In genomic region chr22:37832022-37832857, GRCh38 we compare ENCODE assay signal across 2 cellular contexts.
TF ChIP-seq lines count a peak whose summit lies in the region.

No MANE protein-coding gene starts in this region.

TF ChIP-seq in IMR-90, 13 proteins besides CTCF, POLR2A, EP300 and RAD21:
- TF ChIP-seq FOS (IDR thresholded peaks at IDR 0.05; ENCODE audit: low read depth, low read length), result no peak
- no peak for TF ChIP-seq CHD1 (IDR thresholded peaks at IDR 0.05; ENCODE audit: low read depth, low read length)
- no peak for TF ChIP-seq CEBPB (IDR thresholded peaks at IDR 0.05; ENCODE audit: low read depth, low read length)
- TF ChIP-seq NFE2L2 (IDR thresholded peaks at IDR 0.05; ENCODE audit: low read depth, low read length), result no peak

TF ChIP-seq in HepG2, 621 proteins besides CTCF, POLR2A, EP300 and RAD21 (continues in another document):
- TF ChIP-seq PAXIP1 (CRISPR knock-in tag; conservative IDR thresholded peaks at IDR 0.05) (peak; percentile 78), RBM22 (optimal IDR thresholded peaks at IDR 0.05; ENCODE audit: low read length) (no peak), ZNF567 (CRISPR knock-in tag; IDR thresholded peaks at IDR 0.05; ENCODE audit: borderline replicate concordance) (no peak), E2F1 (CRISPR knock-in tag; IDR thresholded peaks at IDR 0.05) (no peak), ZSCAN9 (CRISPR knock-in tag; IDR thresholded peaks at IDR 0.05; ENCODE audit: borderline replicate concordance) (no peak), ZNF781 (CRISPR knock-in tag; IDR thresholded peaks at IDR 0.05; ENCODE audit: borderline replicate concordance, not compliant biosample characterization) (no peak), ZNF839 (CRISPR knock-in tag; IDR thresholded peaks at IDR 0.05; ENCODE audit: borderline replicate concordance) (no peak), MAX (IDR thresholded peaks at IDR 0.05) (peak; percentile 32; the same call in 1 of the 2 replicates), MXI1 (IDR thresholded peaks at IDR 0.05; ENCODE audit: borderline replicate concordance, low read depth, low read length) (peak; percentile 9; the same call in 1 of the 3 replicates), FOXO1 (CRISPR knock-in tag; IDR thresholded peaks at IDR 0.05) (peak; percentile 29; the same call in 1 of the 2 replicates), SAFB2 (CRISPR knock-in tag; IDR thresholded peaks at IDR 0.05; ENCODE audit: borderline replicate concordance, low read depth) (no peak), DMAP1 (CRISPR knock-in tag; IDR thresholded peaks at IDR 0.05) (no peak), MBNL3 (CRISPR knock-in tag; conservative IDR thresholded peaks at IDR 0.05) (no peak), GABPB1 (CRISPR knock-in tag; IDR thresholded peaks at IDR 0.05) (no peak), MATR3 (CRISPR knock-in tag; IDR thresholded peaks at IDR 0.05) (no peak), RNF2 (conservative IDR thresholded peaks at IDR 0.05; ENCODE audit: low read depth) (no peak), ZMYM3 (CRISPR knock-in tag; IDR thresholded peaks at IDR 0.05) (peak; percentile 89), HDAC1 (CRISPR knock-in tag; IDR thresholded peaks at IDR 0.05) (no peak; the same call in 1 of the 2 replicates), MEIS2 (CRISPR knock-in tag; IDR thresholded peaks at IDR 0.05) (no peak), ZNF703 (CRISPR knock-in tag; IDR thresholded peaks at IDR 0.05; ENCODE audit: borderline replicate concordance) (no peak), ZNF674 (CRISPR knock-in tag; IDR thresholded peaks at IDR 0.05; ENCODE audit: low read depth) (no peak), ZNF556 (CRISPR knock-in tag; IDR thresholded peaks at IDR 0.05; ENCODE audit: borderline replicate concordance) (no peak), NR1H2 (CRISPR knock-in tag; IDR thresholded peaks at IDR 0.05; ENCODE audit: borderline replicate concordance, low read depth) (no peak), ZNF318 (CRISPR knock-in tag; IDR thresholded peaks at IDR 0.05) (no peak), YY1 (IDR thresholded peaks at IDR 0.05; ENCODE audit: insufficient read depth, insufficient replicate concordance, low read depth, low read length) (no peak), ZNF878 (CRISPR knock-in tag; IDR thresholded peaks at IDR 0.05) (no peak)
- TF ChIP-seq, protein P1, sequence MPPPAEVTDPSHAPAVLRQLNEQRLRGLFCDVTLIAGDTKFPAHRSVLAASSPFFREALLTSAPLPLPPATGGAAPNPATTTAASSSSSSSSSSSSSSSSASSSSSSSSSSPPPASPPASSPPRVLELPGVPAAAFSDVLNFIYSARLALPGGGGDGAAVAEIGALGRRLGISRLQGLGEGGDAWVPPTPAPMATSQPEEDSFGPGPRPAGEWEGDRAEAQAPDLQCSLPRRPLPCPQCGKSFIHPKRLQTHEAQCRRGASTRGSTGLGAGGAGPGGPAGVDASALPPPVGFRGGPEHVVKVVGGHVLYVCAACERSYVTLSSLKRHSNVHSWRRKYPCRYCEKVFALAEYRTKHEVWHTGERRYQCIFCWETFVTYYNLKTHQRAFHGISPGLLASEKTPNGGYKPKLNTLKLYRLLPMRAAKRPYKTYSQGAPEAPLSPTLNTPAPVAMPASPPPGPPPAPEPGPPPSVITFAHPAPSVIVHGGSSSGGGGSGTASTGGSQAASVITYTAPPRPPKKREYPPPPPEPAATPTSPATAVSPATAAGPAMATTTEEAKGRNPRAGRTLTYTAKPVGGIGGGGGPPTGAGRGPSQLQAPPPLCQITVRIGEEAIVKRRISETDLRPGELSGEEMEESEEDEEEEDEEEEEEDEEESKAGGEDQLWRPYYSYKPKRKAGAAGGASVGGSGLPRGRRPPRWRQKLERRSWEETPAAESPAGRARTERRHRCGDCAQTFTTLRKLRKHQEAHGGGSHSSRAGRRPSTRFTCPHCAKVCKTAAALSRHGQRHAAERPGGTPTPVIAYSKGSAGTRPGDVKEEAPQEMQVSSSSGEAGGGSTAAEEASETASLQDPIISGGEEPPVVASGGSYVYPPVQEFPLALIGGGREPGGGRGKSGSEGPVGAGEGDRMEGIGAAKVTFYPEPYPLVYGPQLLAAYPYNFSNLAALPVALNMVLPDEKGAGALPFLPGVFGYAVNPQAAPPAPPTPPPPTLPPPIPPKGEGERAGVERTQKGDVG (CRISPR knock-in tag; IDR thresholded peaks at IDR 0.05; ENCODE audit: borderline replicate concordance), result peak; percentile 37; the same call in 1 of the 2 replicates
- TF ChIP-seq, protein P2, sequence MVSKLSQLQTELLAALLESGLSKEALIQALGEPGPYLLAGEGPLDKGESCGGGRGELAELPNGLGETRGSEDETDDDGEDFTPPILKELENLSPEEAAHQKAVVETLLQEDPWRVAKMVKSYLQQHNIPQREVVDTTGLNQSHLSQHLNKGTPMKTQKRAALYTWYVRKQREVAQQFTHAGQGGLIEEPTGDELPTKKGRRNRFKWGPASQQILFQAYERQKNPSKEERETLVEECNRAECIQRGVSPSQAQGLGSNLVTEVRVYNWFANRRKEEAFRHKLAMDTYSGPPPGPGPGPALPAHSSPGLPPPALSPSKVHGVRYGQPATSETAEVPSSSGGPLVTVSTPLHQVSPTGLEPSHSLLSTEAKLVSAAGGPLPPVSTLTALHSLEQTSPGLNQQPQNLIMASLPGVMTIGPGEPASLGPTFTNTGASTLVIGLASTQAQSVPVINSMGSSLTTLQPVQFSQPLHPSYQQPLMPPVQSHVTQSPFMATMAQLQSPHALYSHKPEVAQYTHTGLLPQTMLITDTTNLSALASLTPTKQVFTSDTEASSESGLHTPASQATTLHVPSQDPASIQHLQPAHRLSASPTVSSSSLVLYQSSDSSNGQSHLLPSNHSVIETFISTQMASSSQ (IDR thresholded peaks at IDR 0.05; ENCODE audit: low read depth), result no peak
- TF ChIP-seq, protein P2 (CRISPR knock-in tag; IDR thresholded peaks at IDR 0.05; ENCODE audit: borderline replicate concordance), result no peak
- TF ChIP-seq, protein P3, sequence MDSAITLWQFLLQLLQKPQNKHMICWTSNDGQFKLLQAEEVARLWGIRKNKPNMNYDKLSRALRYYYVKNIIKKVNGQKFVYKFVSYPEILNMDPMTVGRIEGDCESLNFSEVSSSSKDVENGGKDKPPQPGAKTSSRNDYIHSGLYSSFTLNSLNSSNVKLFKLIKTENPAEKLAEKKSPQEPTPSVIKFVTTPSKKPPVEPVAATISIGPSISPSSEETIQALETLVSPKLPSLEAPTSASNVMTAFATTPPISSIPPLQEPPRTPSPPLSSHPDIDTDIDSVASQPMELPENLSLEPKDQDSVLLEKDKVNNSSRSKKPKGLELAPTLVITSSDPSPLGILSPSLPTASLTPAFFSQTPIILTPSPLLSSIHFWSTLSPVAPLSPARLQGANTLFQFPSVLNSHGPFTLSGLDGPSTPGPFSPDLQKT (CRISPR knock-in tag; IDR thresholded peaks at IDR 0.05; ENCODE audit: borderline replicate concordance), result no peak
- TF ChIP-seq, protein P4, sequence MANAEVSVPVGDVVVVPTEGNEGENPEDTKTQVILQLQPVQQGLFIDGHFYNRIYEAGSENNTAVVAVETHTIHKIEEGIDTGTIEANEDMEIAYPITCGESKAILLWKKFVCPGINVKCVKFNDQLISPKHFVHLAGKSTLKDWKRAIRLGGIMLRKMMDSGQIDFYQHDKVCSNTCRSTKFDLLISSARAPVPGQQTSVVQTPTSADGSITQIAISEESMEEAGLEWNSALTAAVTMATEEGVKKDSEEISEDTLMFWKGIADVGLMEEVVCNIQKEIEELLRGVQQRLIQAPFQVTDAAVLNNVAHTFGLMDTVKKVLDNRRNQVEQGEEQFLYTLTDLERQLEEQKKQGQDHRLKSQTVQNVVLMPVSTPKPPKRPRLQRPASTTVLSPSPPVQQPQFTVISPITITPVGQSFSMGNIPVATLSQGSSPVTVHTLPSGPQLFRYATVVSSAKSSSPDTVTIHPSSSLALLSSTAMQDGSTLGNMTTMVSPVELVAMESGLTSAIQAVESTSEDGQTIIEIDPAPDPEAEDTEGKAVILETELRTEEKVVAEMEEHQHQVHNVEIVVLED (CRISPR knock-in tag; IDR thresholded peaks at IDR 0.05; ENCODE audit: borderline replicate concordance), result no peak
